In genomic region chr20:327946-328563, GRCh38 we compare ENCODE assay signal across 8 cellular contexts. TPM values are rescaled to one million over a fixed set of nuclear protein-coding genes. Genes with fewer than 3 reads are reported as not detected.
DNase-seq lines count a peak whose midpoint lies in the region; ATAC-seq, FAIRE-seq and TF ChIP-seq lines count a peak whose summit lies in the region.

No MANE protein-coding gene starts in this region.

- peaks cover 36 to 53% (median 39%) of the 10 kb centered on the region in 10 experiments for H3K4me1 ChIP-seq in BLaER1 treated with 17β-estradiol and CSF1 and Interleukin-3, amounts not matched to agents 10 nM and 100 nM
- H3K4me1 ChIP-seq in Karpas-422 (ENCODE audit: low read length) (peaks cover 49% of the 10 kb centered on the region), MM.1S (ENCODE audit: low read length) (no peaks in the 10 kb centered on the region; the same call in 1 of the 2 replicates)

- no peak for ATAC-seq in GM21381 (IDR thresholded peaks at IDR 0.05; ENCODE audit: unreplicated experiment)
- no peak for ATAC-seq in HG02678 (IDR thresholded peaks at IDR 0.05; ENCODE audit: unreplicated experiment)

- H3F3A ChIP-seq in neural cell (ENCODE audit: insufficient read depth, low read length, poor library complexity, severe bottlenecking) (peaks cover 11% of the 10 kb centered on the region), MM.1S (ENCODE audit: insufficient read depth, low read length) (peaks cover 17% of the 10 kb centered on the region)

- H3K9me3 ChIP-seq in BLaER1 treated with 17β-estradiol and CSF1 and Interleukin-3, amounts not matched to agents 10 nM and 100 nM (replicated peaks in 1 of 11): no peaks in the 10 kb centered on the region
- H3K9me3 ChIP-seq in Karpas-422 (ENCODE audit: low read length): no peaks in the 10 kb centered on the region
- H3K9me3 ChIP-seq in neural cell (ENCODE audit: low read length): no peaks in the 10 kb centered on the region
- H3K9me3 ChIP-seq in MM.1S (replicated peaks; ENCODE audit: insufficient read depth, low read length): no peaks in the 10 kb centered on the region

- H4K20me1 ChIP-seq in BLaER1 treated with 17β-estradiol and CSF1 and Interleukin-3, amounts not matched to agents 10 nM and 100 nM: peaks cover 27 to 56% (median 47%) of the 10 kb centered on the region in 11 experiments; a peak in 21 of 22 replicates
- H4K20me1 ChIP-seq in Karpas-422 (ENCODE audit: insufficient read depth, low read depth, low read length) (peaks cover 28% of the 10 kb centered on the region), neural cell (ENCODE audit: insufficient read depth) (peaks cover 17% of the 10 kb centered on the region), MM.1S (ENCODE audit: insufficient read depth, low read length) (no peaks in the 10 kb centered on the region)

- H3K9ac ChIP-seq in BLaER1 treated with 17β-estradiol and CSF1 and Interleukin-3, amounts not matched to agents 10 nM and 100 nM: peak overlapping the region; percentile 76 to 96 (median 89); a peak in 21 of 22 replicates
- H3K9ac ChIP-seq in Karpas-422 (ENCODE audit: low read length): peak overlapping the region; percentile 98
- peak overlapping the region; percentile 94 for H3K9ac ChIP-seq in neural cell (ENCODE audit: low read length)
- H3K9ac ChIP-seq in MM.1S (ENCODE audit: low read length): no peak overlapping the region

- no peaks in the 10 kb centered on the region for H3K9me2 ChIP-seq in Karpas-422 (replicated peaks; ENCODE audit: insufficient read depth, low read length)
- no peaks in the 10 kb centered on the region for H3K9me2 ChIP-seq in neural cell (ENCODE audit: insufficient read depth, low read length)
- H3K9me2 ChIP-seq in MM.1S (replicated peaks; ENCODE audit: insufficient read depth, low read length): no peaks in the 10 kb centered on the region

- no peaks in the 10 kb centered on the region for H3K27me3 ChIP-seq in BLaER1 treated with 17β-estradiol and CSF1 and Interleukin-3, amounts not matched to agents 10 nM and 100 nM
- H3K27me3 ChIP-seq in Karpas-422 (ENCODE audit: low read length) (no peaks in the 10 kb centered on the region), neural cell (ENCODE audit: insufficient read depth, low read depth, low read length) (no peaks in the 10 kb centered on the region), MM.1S (replicated peaks; ENCODE audit: insufficient read depth, low read length) (no peaks in the 10 kb centered on the region)

- H3K27ac ChIP-seq in BLaER1 treated with 17β-estradiol and CSF1 and Interleukin-3, amounts not matched to agents 10 nM and 100 nM: peak overlapping the region in 9 of 11 experiments; percentile 54 to 98 (median 94); a peak in 18 of 22 replicates
- H3K27ac ChIP-seq in Karpas-422 (ENCODE audit: low read length) (peak overlapping the region; percentile 82), coronary artery (peak overlapping the region; percentile 81 to 94), neural cell (ENCODE audit: low read length) (peak overlapping the region; percentile 91), MM.1S (ENCODE audit: low read length) (no peak overlapping the region)

- peaks cover 22% of the 10 kb centered on the region for H3K79me2 ChIP-seq in Karpas-422 (ENCODE audit: low read length)
- peaks cover 17% of the 10 kb centered on the region for H3K79me2 ChIP-seq in neural cell (replicated peaks; ENCODE audit: insufficient read depth, low read length)
- H3K79me2 ChIP-seq in MM.1S (ENCODE audit: low read length): peaks cover 10% of the 10 kb centered on the region; the same call in 1 of the 2 replicates

- no peak overlapping the region for H2AFZ ChIP-seq in Karpas-422 (ENCODE audit: low read length)
- no peak overlapping the region for H2AFZ ChIP-seq in neural cell (ENCODE audit: low read depth, low read length)
- H2AFZ ChIP-seq in MM.1S (ENCODE audit: low read length): no peak overlapping the region

- TF ChIP-seq RAD21 in neural cell (conservative IDR thresholded peaks at IDR 0.05): no peak

- H3K4me2 ChIP-seq in BLaER1 treated with 17β-estradiol and CSF1 and Interleukin-3, amounts not matched to agents 10 nM and 100 nM: peak overlapping the region; percentile 84 to 99 (median 94)
- H3K4me2 ChIP-seq in Karpas-422 (ENCODE audit: low read depth, low read length, poor library complexity, severe bottlenecking) (peak overlapping the region; percentile 93), neural cell (ENCODE audit: low read length) (peak overlapping the region; percentile 97), MM.1S (ENCODE audit: low read depth, low read length) (no peak overlapping the region)

- DNase-seq in Karpas-422 (peak; percentile 37), coronary artery (ENCODE audit: low spot score) (no peak), MM.1S (no peak), frontal cortex (ENCODE audit: low spot score in 2 of 2) (no peak)

- peak overlapping the region; percentile 69 to 95 (median 84) for H3K4me3 ChIP-seq in BLaER1 treated with 17β-estradiol and CSF1 and Interleukin-3, amounts not matched to agents 10 nM and 100 nM
- H3K4me3 ChIP-seq in Karpas-422 (ENCODE audit: low read length) (peak overlapping the region; percentile 85), coronary artery (peak overlapping the region; percentile 91), neural cell (ENCODE audit: low read length) (peak overlapping the region; percentile 98), MM.1S (ENCODE audit: low read length) (no peak overlapping the region)

- TF ChIP-seq CTCF in coronary artery (IDR thresholded peaks at IDR 0.05) (no peak), neural cell (IDR thresholded peaks at IDR 0.05; ENCODE audit: poor library complexity, severe bottlenecking) (no peak), MM.1S (IDR thresholded peaks at IDR 0.05; ENCODE audit: low read length) (no peak)

- peaks cover 0 to 16% (median 5%) of the 10 kb centered on the region in 11 experiments; a peak in 9 of 22 replicates for H3K36me3 ChIP-seq in BLaER1 treated with 17β-estradiol and CSF1 and Interleukin-3, amounts not matched to agents 10 nM and 100 nM
- H3K36me3 ChIP-seq in Karpas-422 (ENCODE audit: insufficient read depth, low read length) (peaks cover 6% of the 10 kb centered on the region; the same call in 1 of the 2 replicates), neural cell (ENCODE audit: insufficient read depth, low read length) (no peaks in the 10 kb centered on the region), MM.1S (replicated peaks; ENCODE audit: insufficient read depth, low read length) (no peaks in the 10 kb centered on the region)

- no peak for TF ChIP-seq EP300 in neural cell (conservative IDR thresholded peaks at IDR 0.05; ENCODE audit: poor library complexity, severe bottlenecking)

- no peak for FAIRE-seq in frontal cortex (lab: Jason Lieb, UNC)

TF ChIP-seq in neural cell, 6 proteins besides CTCF, POLR2A, EP300 and RAD21:
- TF ChIP-seq TAF1 (IDR thresholded peaks at IDR 0.05; ENCODE audit: low read depth): no peak
- no peak for TF ChIP-seq SMC3 (conservative IDR thresholded peaks at IDR 0.05; ENCODE audit: poor library complexity)

RNA-seq across cellular contexts. Expression of gene SOX12, which starts 2.7 kb away (rescaled TPM):
- total RNA-seq in Karpas-422 (2014; rRNA removed; shearing (Covaris generic); ENCODE audit: low replicate concordance): 8.3 and 18.0 TPM in 2 replicates
- polyA plus RNA-seq in neural cell: 6.8 and 9.6 TPM in 2 replicates
- 12.5 and 13.4 TPM in 2 replicates for polyA minus RNA-seq in neural cell
- 7.7 TPM for total RNA-seq in frontal cortex

RNA-seq across cellular contexts. Expression of gene NRSN2, which starts 18.9 kb away (rescaled TPM):
- 18.2 and 28.3 TPM in 2 replicates for total RNA-seq in Karpas-422 (2014; rRNA removed; shearing (Covaris generic); ENCODE audit: low replicate concordance)
- polyA plus RNA-seq in neural cell: 19.6 and 43.1 TPM in 2 replicates
- 29.2 and 30.7 TPM in 2 replicates for polyA minus RNA-seq in neural cell
- total RNA-seq in frontal cortex: 26.1 TPM

RNA-seq across cellular contexts. Expression of gene ZCCHC3, which starts 30.7 kb away (rescaled TPM):
- total RNA-seq in Karpas-422 (2014; rRNA removed; shearing (Covaris generic); ENCODE audit: low replicate concordance): 20.6 and 22.2 TPM in 2 replicates
- polyA plus RNA-seq in neural cell: 15.5 and 19.5 TPM in 2 replicates
- 32.5 and 41.9 TPM in 2 replicates for polyA minus RNA-seq in neural cell
- 26.9 TPM for total RNA-seq in frontal cortex

RNA-seq across cellular contexts. Expression of gene C20orf96, which starts 37.5 kb away (rescaled TPM):
- 1.8 and 2.0 TPM in 2 replicates for total RNA-seq in Karpas-422 (2014; rRNA removed; shearing (Covaris generic); ENCODE audit: low replicate concordance)
- 7.8 and 10.9 TPM in 2 replicates for polyA plus RNA-seq in neural cell
- polyA minus RNA-seq in neural cell: 8.0 and 8.7 TPM in 2 replicates
- total RNA-seq in frontal cortex: 7.3 TPM

RNA-seq across cellular contexts. Expression of gene TRIB3, which starts 52.5 kb away (rescaled TPM):
- 122 and 197 TPM in 2 replicates for total RNA-seq in Karpas-422 (2014; rRNA removed; shearing (Covaris generic); ENCODE audit: low replicate concordance)
- polyA plus RNA-seq in neural cell: 6.0 and 6.8 TPM in 2 replicates
- 9.0 and 9.7 TPM in 2 replicates for polyA minus RNA-seq in neural cell
- total RNA-seq in frontal cortex: 12.6 TPM
